Comparison of ENCODE assay signal across 1 cellular context in genomic region chr2:55839182-55839819, GRCh38.
TF ChIP-seq lines count a peak whose summit lies in the region.

No MANE protein-coding gene starts in this region.

TF ChIP-seq in HepG2, 621 proteins besides CTCF, POLR2A, EP300 and RAD21 (continued from another document and continues in another):
- no peak for TF ChIP-seq ZBTB40 (IDR thresholded peaks at IDR 0.05)
- no peak for TF ChIP-seq ZBTB40 (CRISPR knock-in tag; IDR thresholded peaks at IDR 0.05)
- peak; percentile 74 for TF ChIP-seq FOSL2 (CRISPR knock-in tag; IDR thresholded peaks at IDR 0.05)
- TF ChIP-seq ZNF138 (CRISPR knock-in tag; IDR thresholded peaks at IDR 0.05; ENCODE audit: low read depth), result no peak
- TF ChIP-seq ASH2L (IDR thresholded peaks at IDR 0.05; ENCODE audit: insufficient read length, low read depth, low read length), result peak; percentile 63
- no peak for TF ChIP-seq GLMP (CRISPR knock-in tag; IDR thresholded peaks at IDR 0.05; ENCODE audit: borderline replicate concordance)
- no peak for TF ChIP-seq ZNF451 (CRISPR knock-in tag; IDR thresholded peaks at IDR 0.05)
- peak; percentile 84; the same call in 1 of the 2 replicates for TF ChIP-seq FOXJ3 (CRISPR knock-in tag; IDR thresholded peaks at IDR 0.05; ENCODE audit: borderline replicate concordance)
- TF ChIP-seq ZNF816 (CRISPR knock-in tag; IDR thresholded peaks at IDR 0.05; ENCODE audit: borderline replicate concordance), result no peak
- TF ChIP-seq ZBTB2 (CRISPR knock-in tag; IDR thresholded peaks at IDR 0.05; ENCODE audit: low read depth), result no peak
- TF ChIP-seq ZNF34 (CRISPR knock-in tag; IDR thresholded peaks at IDR 0.05; ENCODE audit: borderline replicate concordance), result no peak
- TF ChIP-seq NFAT5 (CRISPR knock-in tag; IDR thresholded peaks at IDR 0.05), result no peak
- no peak for TF ChIP-seq DR1 (CRISPR knock-in tag; IDR thresholded peaks at IDR 0.05)
- TF ChIP-seq MIER2 (CRISPR knock-in tag; IDR thresholded peaks at IDR 0.05), result no peak; the same call in 1 of the 2 replicates
- TF ChIP-seq ZFP90 (CRISPR knock-in tag; IDR thresholded peaks at IDR 0.05; ENCODE audit: borderline replicate concordance), result no peak
- TF ChIP-seq ZNF275 (CRISPR knock-in tag; IDR thresholded peaks at IDR 0.05; ENCODE audit: borderline replicate concordance), result no peak
- 0 out of 2 replicates have a peak, but pooled peaks have one; percentile 44 for TF ChIP-seq ZNF780A (CRISPR knock-in tag; IDR thresholded peaks at IDR 0.05)
- TF ChIP-seq KDM4B (CRISPR knock-in tag; IDR thresholded peaks at IDR 0.05), result 0 out of 2 replicates have a peak, but pooled peaks have one; percentile 61
- no peak for TF ChIP-seq BRCA1 (CRISPR knock-in tag; IDR thresholded peaks at IDR 0.05)
- no peak for TF ChIP-seq ZFYVE20 (CRISPR knock-in tag; IDR thresholded peaks at IDR 0.05; ENCODE audit: borderline replicate concordance, low read depth)
- TF ChIP-seq ZFP36L1 (CRISPR knock-in tag; IDR thresholded peaks at IDR 0.05), result peak; percentile 47; the same call in 1 of the 2 replicates
- TF ChIP-seq ZNF670 (CRISPR knock-in tag; IDR thresholded peaks at IDR 0.05; ENCODE audit: borderline replicate concordance), result no peak
- TF ChIP-seq PREB (CRISPR knock-in tag; IDR thresholded peaks at IDR 0.05), result no peak
- peak; percentile 84 for TF ChIP-seq ZGPAT (CRISPR knock-in tag; IDR thresholded peaks at IDR 0.05)
- TF ChIP-seq NKX3-1 (CRISPR knock-in tag; IDR thresholded peaks at IDR 0.05), result peak; percentile 95
- no peak for TF ChIP-seq CBX5 (CRISPR knock-in tag; IDR thresholded peaks at IDR 0.05; ENCODE audit: borderline replicate concordance)
- TF ChIP-seq HOXA5 (CRISPR knock-in tag; IDR thresholded peaks at IDR 0.05), result peak; percentile 85
- no peak for TF ChIP-seq ZNF737 (CRISPR knock-in tag; IDR thresholded peaks at IDR 0.05; ENCODE audit: borderline replicate concordance)
- no peak for TF ChIP-seq CBX1 (IDR thresholded peaks at IDR 0.05; ENCODE audit: low read depth)
- TF ChIP-seq THAP7 (CRISPR knock-in tag; IDR thresholded peaks at IDR 0.05), result no peak
- TF ChIP-seq ZFP36 (IDR thresholded peaks at IDR 0.05; ENCODE audit: borderline replicate concordance, low read depth, low read length, partially characterized antibody), result no peak
- no peak for TF ChIP-seq ZBTB20 (CRISPR knock-in tag; IDR thresholded peaks at IDR 0.05; ENCODE audit: borderline replicate concordance, low read depth)
- no peak for TF ChIP-seq JUN (CRISPR knock-in tag; IDR thresholded peaks at IDR 0.05)
- TF ChIP-seq SP4 (CRISPR knock-in tag; IDR thresholded peaks at IDR 0.05), result no peak
- TF ChIP-seq PRPF4 (IDR thresholded peaks at IDR 0.05; ENCODE audit: low read depth, low read length, poor library complexity, severe bottlenecking), result no peak
- no peak for TF ChIP-seq ZNF549 (CRISPR knock-in tag; IDR thresholded peaks at IDR 0.05)
- no peak for TF ChIP-seq ZFX (CRISPR knock-in tag; IDR thresholded peaks at IDR 0.05; ENCODE audit: low read depth)
- TF ChIP-seq LBX2 (CRISPR knock-in tag; IDR thresholded peaks at IDR 0.05; ENCODE audit: borderline replicate concordance), result no peak
- no peak for TF ChIP-seq ZNF274 (CRISPR knock-in tag; IDR thresholded peaks at IDR 0.05)
- no peak for TF ChIP-seq NFE2L1 (CRISPR knock-in tag; IDR thresholded peaks at IDR 0.05; ENCODE audit: borderline replicate concordance)
- no peak for TF ChIP-seq HCFC1 (IDR thresholded peaks at IDR 0.05; ENCODE audit: low read depth, low read length)
